In genomic region chr20:22449115-22449973, GRCh38 we compare ENCODE assay signal across 14 cellular contexts.
DNase-seq lines count a peak whose midpoint lies in the region; ATAC-seq and TF ChIP-seq lines count a peak whose summit lies in the region.
"Had no signal": no experiment of that assay in that cellular context is flagged by ENCODE, and none has a peak within 500 bp of the region (broad histone marks: within the 10 kb centered on the region; RNA-seq: fewer than 3 reads in every experiment).

No MANE protein-coding gene starts in this region.

- H3K4me3 Mint-ChIP-seq in progenitor cell of endocrine pancreas (ENCODE audit: low read depth) (no peak overlapping the region), mesothelial cell of epicardium (no peak overlapping the region)
- H3K4me3 Mint-ChIP-seq: activated T-helper 1 cell treated with anti-CD3 and anti-CD28 coated beads, Interleukin-12 subunit alpha, Interleukin-12 subunit beta, Interleukin-2, Interleukin-4 antibody, amounts not matched to agents 30 ng/mL and 10 ng/mL and 1 ng/mL, durations not matched to agents 14 hours and 24 hours and 36 hours; CD4-positive, alpha-beta T cell; T-helper 2 cell treated with Interferon-gamma antibody and Interleukin-4, amounts not matched to agents 5 μg/mL and 100 μg/mL, for 36 hours had no signal

- H3K4me1 Mint-ChIP-seq in progenitor cell of endocrine pancreas (ENCODE audit: low read depth) (peaks cover 49% of the 10 kb centered on the region), mesothelial cell of epicardium (peaks cover 12% of the 10 kb centered on the region)

- H3K9me3 Mint-ChIP-seq in progenitor cell of endocrine pancreas (ENCODE audit: low read depth) (peaks cover 7% of the 10 kb centered on the region), mesothelial cell of epicardium (no peaks in the 10 kb centered on the region)
- H3K9me3 Mint-ChIP-seq: activated T-helper 1 cell treated with anti-CD3 and anti-CD28 coated beads, Interleukin-12 subunit alpha, Interleukin-12 subunit beta, Interleukin-2, Interleukin-4 antibody, amounts not matched to agents 30 ng/mL and 10 ng/mL and 1 ng/mL, durations not matched to agents 14 hours and 24 hours and 36 hours; T-helper 2 cell treated with Interferon-gamma antibody and Interleukin-4, amounts not matched to agents 5 μg/mL and 100 μg/mL, for 36 hours had no signal

- H3K36me3 Mint-ChIP-seq in progenitor cell of endocrine pancreas (ENCODE audit: insufficient read depth) (no peaks in the 10 kb centered on the region), mesothelial cell of epicardium (no peaks in the 10 kb centered on the region)

- H3K27me3 Mint-ChIP-seq in progenitor cell of endocrine pancreas (no peaks in the 10 kb centered on the region), mesothelial cell of epicardium (ENCODE audit: low read depth) (peaks cover 62% of the 10 kb centered on the region)

- DNase-seq in M059J (ENCODE audit: low read depth) (peak; percentile 73), NCI-H2196 treated with DMSO at 0.1 percent for 48 hours (lab: John Stamatoyannopoulos, UW; ENCODE audit: unreplicated experiment) (peak; percentile 35), globus pallidus (ENCODE audit: low spot score) (peak; percentile 47), progenitor cell of endocrine pancreas (ENCODE audit: low spot score, unreplicated experiment) (no peak), mesothelial cell of epicardium (ENCODE audit: low spot score in 2 of 2, unreplicated experiment in 2 of 2) (no peak), T-helper 1 cell (no peak)
- DNase-seq: activated CD4-positive, alpha-beta T cell treated with anti-CD3 and anti-CD28 coated beads, Interleukin-2, amount 50 U/mL, for 1 hour; CD4-positive, alpha-beta T cell; effector memory CD4-positive, alpha-beta T cell; kidney; NCI-H2227 treated with DMSO at 0.1 percent for 48 hours had no signal

- ATAC-seq in HG03025 (IDR thresholded peaks at IDR 0.05; ENCODE audit: low FRiP score, unreplicated experiment): no peak

- peak overlapping the region; percentile 29 for H3K27ac Mint-ChIP-seq in progenitor cell of endocrine pancreas
- no peak overlapping the region for H3K27ac Mint-ChIP-seq in mesothelial cell of epicardium
- H3K27ac Mint-ChIP-seq: activated T-helper 1 cell treated with anti-CD3 and anti-CD28 coated beads, Interleukin-12 subunit alpha, Interleukin-12 subunit beta, Interleukin-2, Interleukin-4 antibody, amounts not matched to agents 30 ng/mL and 10 ng/mL and 1 ng/mL, durations not matched to agents 14 hours and 24 hours and 36 hours; CD4-positive, alpha-beta T cell; T-helper 2 cell treated with Interferon-gamma antibody and Interleukin-4, amounts not matched to agents 5 μg/mL and 100 μg/mL, for 36 hours had no signal

- TF ChIP-seq CTCF in progenitor cell of endocrine pancreas (IDR thresholded peaks at IDR 0.05; ENCODE audit: unreplicated experiment) (no peak), mesothelial cell of epicardium (IDR thresholded peaks at IDR 0.05; ENCODE audit: unreplicated experiment) (no peak)

Comparison
In these comparisons a context has a peak if more than half of its experiments do, and no peak if none do; other contexts are left out.
1. DNase-seq: peak in M059J (single experiment), NCI-H2196 treated with DMSO at 0.1 percent for 48 hours (single experiment) and globus pallidus (single experiment); none in progenitor cell of endocrine pancreas (single experiment), mesothelial cell of epicardium (0 of 2) and T-helper 1 cell (0 of 5).